In the genomic region with DNA sequence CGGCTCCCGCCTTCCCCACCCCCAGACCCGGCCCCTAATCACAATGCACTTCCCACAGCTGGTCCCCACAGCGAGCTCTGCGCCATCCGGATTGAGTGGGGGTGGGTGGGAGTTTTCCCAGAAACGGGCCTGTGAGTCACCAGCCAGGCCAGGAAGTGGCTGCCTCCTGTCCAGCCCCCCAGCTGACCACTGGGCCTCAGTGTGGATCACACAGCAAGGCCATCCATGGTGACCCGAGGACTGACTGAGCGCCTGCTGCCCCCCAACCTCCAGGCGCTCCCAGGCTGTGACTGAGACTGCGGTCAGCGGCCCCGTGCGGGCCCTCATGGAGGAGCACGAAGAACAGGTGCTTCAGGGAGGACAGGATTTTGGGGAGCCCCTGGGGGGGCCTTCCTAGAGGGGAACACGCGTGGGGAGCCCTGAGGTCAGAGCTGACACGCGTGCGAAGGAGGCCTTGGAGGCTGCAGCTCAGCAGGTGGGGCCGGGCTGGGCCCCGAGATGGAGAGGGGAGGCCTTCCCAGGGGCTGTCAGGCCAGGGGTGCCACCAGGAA, we compare ENCODE assay signal across 11 cellular contexts. TPM values are rescaled to one million over a fixed set of nuclear protein-coding genes. Genes with fewer than 3 reads are reported as not detected.
A peak's percentile ranks its signal among the peaks of the same experiment; 100 is the strongest.
DNase-seq lines count a peak whose midpoint lies in the region; ATAC-seq, FAIRE-seq and TF ChIP-seq lines count a peak whose summit lies in the region.
"Had no signal": no experiment of that assay in that cellular context is flagged by ENCODE, and none has a peak within 500 bp of the region (broad histone marks: within the 10 kb centered on the region; RNA-seq: fewer than 3 reads in every experiment).

No MANE protein-coding gene starts in this region.

- CTCF ChIA-PET in IMR-90 (lab: Yijun Ruan, JAX) = no interaction called here
- CTCF ChIA-PET in endothelial cell of umbilical vein (lab: Charles Lee) = interaction anchor here (0.7 to 2.7 kb wide), 10 partner anchors 10 to 126 kb away, joined by 3 to 13 read pairs (median 4); a partner anchor contains a TSS

- dilution Hi-C loops in IMR-90 (cut with HindIII; ENCODE audit: low sequenced_read_pairs, unreplicated experiment) = no loop called here
- dilution Hi-C loops in endothelial cell of umbilical vein (cut with MboI; ENCODE audit: extremely low pct_ligation_motif_present, low sequenced_read_pairs) = no loop called here

- TF ChIP-seq CTCF in IMR-90 (conservative IDR thresholded peaks at IDR 0.05; ENCODE audit: low read depth, low read length) (no peak), endothelial cell of umbilical vein (IDR thresholded peaks at IDR 0.05; ENCODE audit: extremely low read depth in 1 of 2, insufficient read depth in 1 of 2, low read depth in 1 of 2, low read length in 2 of 2) (no peak), lung (IDR thresholded peaks at IDR 0.05; ENCODE audit: control extremely low read depth, extremely low read depth) (no peak)

- TF ChIP-seq POLR2A in IMR-90 (IDR thresholded peaks at IDR 0.05; ENCODE audit: low read depth, low read length) (no peak), endothelial cell of umbilical vein (IDR thresholded peaks at IDR 0.05; ENCODE audit: low read depth, low read length) (no peak)

- H3K9me3 ChIP-seq in IMR-90 (ENCODE audit: control insufficient read depth, insufficient read depth, low read length) = no peaks in the 10 kb centered on the region
- no peaks in the 10 kb centered on the region for H3K9me3 ChIP-seq in endothelial cell of umbilical vein (replicated peaks; ENCODE audit: control insufficient read depth, insufficient read depth, low read length)
- H3K9me3 ChIP-seq in lung (ENCODE audit: control insufficient read depth in 2 of 2, insufficient read depth in 1 of 2, low read length in 1 of 2) = no peaks in the 10 kb centered on the region

- H3K9me3 Mint-ChIP-seq in stimulated activated naive B cell treated with anti-CD40 and anti-IgM and Interleukin-4, amounts not matched to agents 10 μg/mL and 1 μg/mL and 100 μg/mL, for 72 hours = no peaks in the 10 kb centered on the region

- in situ Hi-C loops in IMR-90 (cut with MboI; ENCODE audit: low sequenced_read_pairs) = no loop called here

- peak overlapping the region; percentile 61 for H4K5ac ChIP-seq in IMR-90 (ENCODE audit: low read depth, low read length)

- H3K9ac ChIP-seq in IMR-90 (ENCODE audit: low read depth, low read length) (no peak overlapping the region), endothelial cell of umbilical vein (replicated peaks; ENCODE audit: extremely low read depth, insufficient read depth, low read length) (peak overlapping the region; percentile 11)

- H3K79me1 ChIP-seq in IMR-90 (ENCODE audit: low read depth in 1 of 2, low read length in 2 of 2) = no peaks in the 10 kb centered on the region

- peak; percentile 98 for FAIRE-seq in endothelial cell of umbilical vein (lab: Jason Lieb, UNC)

- DNase-seq in IMR-90 (peak; percentile 89), endothelial cell of umbilical vein (ENCODE audit: low read depth, low spot score) (peak; percentile 94), lung (ENCODE audit: low spot score) (no peak), NCI-H1105 treated with DMSO at 0.1 percent for 48 hours (lab: John Stamatoyannopoulos, UW) (no peak), NCI-H1436 (lab: John Stamatoyannopoulos, UW) (no peak)
- no peak for DNase-seq in stimulated activated naive B cell treated with anti-CD40 and anti-IgM and Interleukin-4, amounts not matched to agents 10 μg/mL and 1 μg/mL and 100 μg/mL, for 72 hours
- DNase-seq in activated effector memory CD4-positive, alpha-beta T cell treated with anti-CD3 and anti-CD28 coated beads, Interleukin-2, amount 50 U/mL, for 16 hours = no peak
- DNase-seq: activated gamma-delta T cell treated with Interleukin-2 at 50 U/mL for 16 hours; effector memory CD4-positive, alpha-beta T cell; Karpas-422; stimulated activated naive CD4-positive, alpha-beta T cell had no signal

- no peaks in the 10 kb centered on the region for H4K20me1 ChIP-seq in IMR-90 (ENCODE audit: insufficient read depth, low read length)
- no peaks in the 10 kb centered on the region for H4K20me1 ChIP-seq in endothelial cell of umbilical vein (replicated peaks; ENCODE audit: control insufficient read depth, extremely low read depth, insufficient read depth, low read length)

- H4K91ac ChIP-seq in IMR-90 (ENCODE audit: insufficient read depth, low read depth, low read length) = peak overlapping the region; percentile 96

- no peak overlapping the region for H3K4me3 Mint-ChIP-seq in stimulated activated naive B cell treated with anti-CD40 and anti-IgM and Interleukin-4, amounts not matched to agents 10 μg/mL and 1 μg/mL and 100 μg/mL, for 72 hours

- no peak overlapping the region for H2BK15ac ChIP-seq in IMR-90 (ENCODE audit: low read depth, low read length)

- H3K4me1 ChIP-seq in IMR-90 (ENCODE audit: control insufficient read depth, insufficient read depth, low read length) (peaks cover 18% of the 10 kb centered on the region), endothelial cell of umbilical vein (ENCODE audit: control insufficient read depth, extremely low read depth, insufficient read depth, low read length) (peaks cover 22% of the 10 kb centered on the region), lung (ENCODE audit: control insufficient read depth in 2 of 2, insufficient read depth in 2 of 2, low read length in 2 of 2) (peaks cover 3 to 18% of the 10 kb centered on the region in 2 donors)

- peak overlapping the region; percentile 91 for H2AFZ ChIP-seq in IMR-90 (replicated peaks; ENCODE audit: low read length, poor library complexity)
- no peak overlapping the region for H2AFZ ChIP-seq in endothelial cell of umbilical vein (ENCODE audit: low read depth, low read length)

- peak overlapping the region; percentile 85; the same call in 1 of the 2 replicates for H2BK20ac ChIP-seq in IMR-90 (ENCODE audit: low read depth, low read length)

- POLR2A ChIA-PET in IMR-90 (lab: Charles Lee; ENCODE audit: unreplicated experiment) (interaction anchor here (0.6 kb wide), 2 partner anchors 47 to 124 kb away, joined by 5 to 21 read pairs; no protein-coding TSS in a partner anchor), endothelial cell of umbilical vein (lab: Charles Lee) (interaction anchor here (0.6 to 1.2 kb wide), 8 partner anchors 11 to 84 kb away, joined by 3 to 6 read pairs (median 4); a partner anchor contains a TSS)

- WGBS in IMR-90 (ENCODE audit: extremely low coverage in 2 of 2, insufficient read length in 1 of 2), 2 experiments = 50% methylated on average over 8 of the region's 22 CpGs; no CpG with 5 or more reads in 1 of the 2 experiments
- 77 to 88% methylated on average over 22 of the region's 22 CpGs for WGBS in lung, 2 donors

- no peaks in the 10 kb centered on the region; the same call in 1 of the 2 replicates for H3K27me3 ChIP-seq in IMR-90 (ENCODE audit: control insufficient read depth, insufficient read depth, low read length)
- H3K27me3 ChIP-seq in endothelial cell of umbilical vein (ENCODE audit: control insufficient read depth in 2 of 2, insufficient read depth in 2 of 2, low read length in 2 of 2) = no peaks in the 10 kb centered on the region
- H3K27me3 ChIP-seq in lung (ENCODE audit: control insufficient read depth, insufficient read depth) = no peaks in the 10 kb centered on the region

- H3K14ac ChIP-seq in IMR-90 (replicated peaks; ENCODE audit: low read depth, low read length) = peak overlapping the region; percentile 49

- peak overlapping the region; percentile 95 for H2BK5ac ChIP-seq in IMR-90 (ENCODE audit: low read depth, low read length, poor library complexity, severe bottlenecking)

- no peak overlapping the region for H3K56ac ChIP-seq in IMR-90 (ENCODE audit: extremely low read depth, insufficient read depth, low read length)

- peak overlapping the region; percentile 10; the same call in 1 of the 2 replicates for H3K18ac ChIP-seq in IMR-90 (ENCODE audit: low read depth, low read length)

- H3K27ac Mint-ChIP-seq in stimulated activated naive B cell treated with anti-CD40 and anti-IgM and Interleukin-4, amounts not matched to agents 10 μg/mL and 1 μg/mL and 100 μg/mL, for 72 hours = no peak overlapping the region

- no peaks in the 10 kb centered on the region for H3K36me3 Mint-ChIP-seq in stimulated activated naive B cell treated with anti-CD40 and anti-IgM and Interleukin-4, amounts not matched to agents 10 μg/mL and 1 μg/mL and 100 μg/mL, for 72 hours

- H3K4me2 ChIP-seq in IMR-90 (ENCODE audit: low read depth, low read length) = peak overlapping the region; percentile 25; the same call in 1 of the 2 replicates
- H3K4me2 ChIP-seq in endothelial cell of umbilical vein (ENCODE audit: insufficient read depth, low read length) = peak overlapping the region; percentile 18

- no peak overlapping the region for H3K23ac ChIP-seq in IMR-90 (ENCODE audit: low read depth, low read length)

- H3K4me1 Mint-ChIP-seq in stimulated activated naive B cell treated with anti-CD40 and anti-IgM and Interleukin-4, amounts not matched to agents 10 μg/mL and 1 μg/mL and 100 μg/mL, for 72 hours = peaks cover 29 to 42% of the 10 kb centered on the region in 2 donors

- H3K4me3 ChIP-seq in IMR-90 (ENCODE audit: insufficient read depth, low read depth, low read length) (no peak overlapping the region), endothelial cell of umbilical vein (replicated peaks in 1 of 3; ENCODE audit: insufficient read depth in 1 of 3, low read depth in 1 of 3, low read length in 3 of 3) (no peak overlapping the region), lung (no peak overlapping the region)

- BruUV-seq in IMR-90 (replicated peaks; lab: Mats Ljungman, UMichigan) (no TSS peak), endothelial cell of umbilical vein (replicated peaks; lab: Mats Ljungman, UMichigan) (no TSS peak)

- H2AK5ac ChIP-seq in IMR-90 (ENCODE audit: low read depth, low read length) = peak overlapping the region; percentile 95

- H2BK120ac ChIP-seq in IMR-90 (ENCODE audit: low read depth, low read length) = peak overlapping the region; percentile 92

- peak overlapping the region; percentile 32 for H3K27ac ChIP-seq in IMR-90 (ENCODE audit: insufficient read depth, low read length)
- peak overlapping the region; percentile 97 for H3K27ac ChIP-seq in endothelial cell of umbilical vein (ENCODE audit: insufficient read depth, low read depth, low read length)
- H3K27ac ChIP-seq in lung (ENCODE audit: low read depth in 1 of 2, low read length in 1 of 2) = peak overlapping the region; percentile 71 to 76

- no peaks in the 10 kb centered on the region for H3K79me2 ChIP-seq in endothelial cell of umbilical vein (ENCODE audit: control insufficient read depth, insufficient read depth, low read length)

- H3K4ac ChIP-seq in IMR-90 (ENCODE audit: low read depth, low read length) = peak overlapping the region; percentile 87

- no peak; the same call in 1 of the 2 replicates for TF ChIP-seq RAD21 in IMR-90 (IDR thresholded peaks at IDR 0.05; ENCODE audit: low read length)

- ATAC-seq in IMR-90 (ENCODE audit: low read depth) = peak; percentile 94
- ATAC-seq in lung (ENCODE audit: insufficient read depth, low FRiP score) = peak; percentile 25
- ATAC-seq in stimulated activated naive B cell treated with anti-CD40 and anti-IgM and Interleukin-4, amounts not matched to agents 10 μg/mL and 1 μg/mL and 100 μg/mL, for 72 hours (replicated peaks) = no peak

- peak overlapping the region; percentile 97 to 98 for H4K8ac ChIP-seq in IMR-90 (ENCODE audit: low read depth in 2 of 2, low read length in 2 of 2)

- peak overlapping the region; percentile 98 for H2AK9ac ChIP-seq in IMR-90 (replicated peaks; ENCODE audit: low read depth, low read length, poor library complexity)

- H3K9me1 ChIP-seq in IMR-90 (ENCODE audit: insufficient read depth, low read length) (0 out of 2 replicates have a peak, but pooled peaks cover 3% of the 10 kb centered on the region), endothelial cell of umbilical vein (replicated peaks; ENCODE audit: control insufficient read depth, extremely low read depth, insufficient read depth, low read length) (no peaks in the 10 kb centered on the region)

- intact Hi-C loops in IMR-90 (cut with micrococcal nuclease) (loop anchor here (2.0 kb wide), 1 partner anchor 68 kb away; a partner anchor contains a TSS), endothelial cell of umbilical vein (cut with micrococcal nuclease) (loop anchor here (1.0 to 2.0 kb wide), 6 partner anchors 10 to 103 kb away; a partner anchor contains a TSS)

- H3K36me3 ChIP-seq in IMR-90 (ENCODE audit: control insufficient read depth, insufficient read depth, low read length) (no peaks in the 10 kb centered on the region), endothelial cell of umbilical vein (ENCODE audit: control insufficient read depth in 2 of 2, extremely low read depth in 1 of 2, insufficient read depth in 2 of 2, low read length in 2 of 2) (no peaks in the 10 kb centered on the region), lung (ENCODE audit: control insufficient read depth in 2 of 2, insufficient read depth in 2 of 2, low read length in 2 of 2) (no peaks in the 10 kb centered on the region)

- peaks cover 3 to 4% of the 10 kb centered on the region in 2 donors for H3K27me3 Mint-ChIP-seq in stimulated activated naive B cell treated with anti-CD40 and anti-IgM and Interleukin-4, amounts not matched to agents 10 μg/mL and 1 μg/mL and 100 μg/mL, for 72 hours

RNA-seq across cellular contexts. Expression of a gene that starts 48.3 kb away (rescaled TPM):
- 1.4 and 2.2 TPM in 2 replicates for total RNA-seq in IMR-90 (2012; rRNA removed)
- 10.4 and 16.4 TPM in 2 replicates for polyA plus RNA-seq in IMR-90 (2012; rRNA removed)
- 9.6 and 22.1 TPM in 2 replicates for polyA plus RNA-seq in IMR-90 (2012; cell fraction: cytosol; rRNA removed)
- polyA plus RNA-seq in IMR-90 (2012; cell fraction: nucleus; rRNA removed; ENCODE audit: low replicate concordance) = 7.1 and 18.2 TPM in 2 replicates
- 1,042 and 1,043 TPM in 2 replicates for total RNA-seq in endothelial cell of umbilical vein
- polyA plus RNA-seq in endothelial cell of umbilical vein = 1,377 and 1,605 TPM in 2 replicates
- polyA plus RNA-seq in endothelial cell of umbilical vein (2011; cell fraction: cytosol; rRNA removed) = 566 and 776 TPM in 2 replicates
- polyA plus RNA-seq in endothelial cell of umbilical vein (2011; cell fraction: nucleus; rRNA removed) = 1,080 and 1,467 TPM in 2 replicates
- polyA plus RNA-seq in endothelial cell of umbilical vein (2012) = 359 and 413 TPM in 2 replicates
- 208 and 351 TPM in 2 replicates for polyA minus RNA-seq in endothelial cell of umbilical vein
- polyA minus RNA-seq in endothelial cell of umbilical vein (2011; cell fraction: cytosol; rRNA and poly(A)+ RNA removed) = 15.5 TPM
- polyA minus RNA-seq in endothelial cell of umbilical vein (2011; cell fraction: nucleus; rRNA and poly(A)+ RNA removed) = 236 and 523 TPM in 2 replicates
- total RNA-seq in lung = 100 to 1,000 TPM; 128 to 177 TPM
- polyA plus RNA-seq in lung = 100 to 1,000 TPM; 275 to 379 TPM

Comparison
In these comparisons a context has a peak if more than half of its experiments do, and no peak if none do; other contexts are left out.
1. ATAC-seq: peak in IMR-90 (single experiment) and lung (single experiment); none in stimulated activated naive B cell treated with anti-CD40 and anti-IgM and Interleukin-4, amounts not matched to agents 10 μg/mL and 1 μg/mL and 100 μg/mL, for 72 hours (0 of 2).
2. DNase-seq: peak in IMR-90 (single experiment) and endothelial cell of umbilical vein (single experiment); none in lung (single experiment), stimulated activated naive B cell treated with anti-CD40 and anti-IgM and Interleukin-4, amounts not matched to agents 10 μg/mL and 1 μg/mL and 100 μg/mL, for 72 hours (single experiment), NCI-H1105 treated with DMSO at 0.1 percent for 48 hours (single experiment), NCI-H1436 (single experiment) and activated effector memory CD4-positive, alpha-beta T cell treated with anti-CD3 and anti-CD28 coated beads, Interleukin-2, amount 50 U/mL, for 16 hours (single experiment).
3. H3K27ac ChIP-seq: peak in every context shown above with its lines; median percentile 97 in endothelial cell of umbilical vein; 74 in lung; 32 in IMR-90.
4. RNA of a gene that starts 48.3 kb away (total RNA-seq): 1,042 to 1,043 TPM in endothelial cell of umbilical vein and 128 to 177 TPM in lung; 1.4 to 2.2 TPM in IMR-90; every median in the first group is over 10 times any median in the second.